ENCODE assay signal across 1 cellular context in genomic region chr19:13428352-13428751, GRCh38.
TF ChIP-seq lines count a peak whose summit lies in the region.

No MANE protein-coding gene starts in this region.

TF ChIP-seq in K562, 482 proteins besides CTCF, POLR2A, EP300 and RAD21 (continued from another document):
- TF ChIP-seq MIER1 (IDR thresholded peaks at IDR 0.05; ENCODE audit: low read depth) = no peak
- no peak for TF ChIP-seq NONO (IDR thresholded peaks at IDR 0.05; ENCODE audit: low read depth in 2 of 2, low read length in 1 of 2)
- no peak for TF ChIP-seq ELF2 (CRISPR knock-in tag; IDR thresholded peaks at IDR 0.05)
- no peak for TF ChIP-seq GATAD2A (IDR thresholded peaks at IDR 0.05)
- no peak for TF ChIP-seq HIVEP1 (CRISPR knock-in tag; IDR thresholded peaks at IDR 0.05)
- TF ChIP-seq, protein P1, sequence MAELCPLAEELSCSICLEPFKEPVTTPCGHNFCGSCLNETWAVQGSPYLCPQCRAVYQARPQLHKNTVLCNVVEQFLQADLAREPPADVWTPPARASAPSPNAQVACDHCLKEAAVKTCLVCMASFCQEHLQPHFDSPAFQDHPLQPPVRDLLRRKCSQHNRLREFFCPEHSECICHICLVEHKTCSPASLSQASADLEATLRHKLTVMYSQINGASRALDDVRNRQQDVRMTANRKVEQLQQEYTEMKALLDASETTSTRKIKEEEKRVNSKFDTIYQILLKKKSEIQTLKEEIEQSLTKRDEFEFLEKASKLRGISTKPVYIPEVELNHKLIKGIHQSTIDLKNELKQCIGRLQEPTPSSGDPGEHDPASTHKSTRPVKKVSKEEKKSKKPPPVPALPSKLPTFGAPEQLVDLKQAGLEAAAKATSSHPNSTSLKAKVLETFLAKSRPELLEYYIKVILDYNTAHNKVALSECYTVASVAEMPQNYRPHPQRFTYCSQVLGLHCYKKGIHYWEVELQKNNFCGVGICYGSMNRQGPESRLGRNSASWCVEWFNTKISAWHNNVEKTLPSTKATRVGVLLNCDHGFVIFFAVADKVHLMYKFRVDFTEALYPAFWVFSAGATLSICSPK (IDR thresholded peaks at IDR 0.05; ENCODE audit: borderline replicate concordance) = no peak
- TF ChIP-seq KDM1A (IDR thresholded peaks at IDR 0.05) = no peak
- TF ChIP-seq STAT5A (IDR thresholded peaks at IDR 0.05; ENCODE audit: borderline replicate concordance, low read length) = no peak
- TF ChIP-seq JUND (IDR thresholded peaks at IDR 0.05; ENCODE audit: borderline replicate concordance, low read depth, low read length) = 0 out of 2 replicates have a peak, but pooled peaks have one; percentile 5
- TF ChIP-seq JUND (tag; IDR thresholded peaks at IDR 0.05; ENCODE audit: borderline replicate concordance, low read depth, low read length) = no peak
- TF ChIP-seq CBFA2T3 (IDR thresholded peaks at IDR 0.05) = peak; percentile 29
- TF ChIP-seq TCF3 (CRISPR knock-in tag; IDR thresholded peaks at IDR 0.05) = peak; percentile 34; the same call in 1 of the 2 replicates
- no peak for TF ChIP-seq MCM3 (IDR thresholded peaks at IDR 0.05)
- no peak for TF ChIP-seq THAP12 (CRISPR knock-in tag; IDR thresholded peaks at IDR 0.05)
- no peak for TF ChIP-seq PRMT5 (CRISPR knock-in tag; IDR thresholded peaks at IDR 0.05)
- no peak for TF ChIP-seq CBX1 (IDR thresholded peaks at IDR 0.05; ENCODE audit: low read depth)
- TF ChIP-seq, protein P2, sequence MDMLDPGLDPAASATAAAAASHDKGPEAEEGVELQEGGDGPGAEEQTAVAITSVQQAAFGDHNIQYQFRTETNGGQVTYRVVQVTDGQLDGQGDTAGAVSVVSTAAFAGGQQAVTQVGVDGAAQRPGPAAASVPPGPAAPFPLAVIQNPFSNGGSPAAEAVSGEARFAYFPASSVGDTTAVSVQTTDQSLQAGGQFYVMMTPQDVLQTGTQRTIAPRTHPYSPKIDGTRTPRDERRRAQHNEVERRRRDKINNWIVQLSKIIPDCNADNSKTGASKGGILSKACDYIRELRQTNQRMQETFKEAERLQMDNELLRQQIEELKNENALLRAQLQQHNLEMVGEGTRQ (CRISPR knock-in tag; IDR thresholded peaks at IDR 0.05) = no peak
- peak; percentile 37; the same call in 1 of the 2 replicates for TF ChIP-seq ARID1B (IDR thresholded peaks at IDR 0.05)
- TF ChIP-seq TARDBP (IDR thresholded peaks at IDR 0.05) = no peak
- TF ChIP-seq RB1 (IDR thresholded peaks at IDR 0.05; ENCODE audit: low read depth) = 0 out of 2 replicates have a peak, but pooled peaks have one; percentile 17
- TF ChIP-seq ATF2 (CRISPR knock-in tag; IDR thresholded peaks at IDR 0.05) = no peak
- TF ChIP-seq, protein P3, sequence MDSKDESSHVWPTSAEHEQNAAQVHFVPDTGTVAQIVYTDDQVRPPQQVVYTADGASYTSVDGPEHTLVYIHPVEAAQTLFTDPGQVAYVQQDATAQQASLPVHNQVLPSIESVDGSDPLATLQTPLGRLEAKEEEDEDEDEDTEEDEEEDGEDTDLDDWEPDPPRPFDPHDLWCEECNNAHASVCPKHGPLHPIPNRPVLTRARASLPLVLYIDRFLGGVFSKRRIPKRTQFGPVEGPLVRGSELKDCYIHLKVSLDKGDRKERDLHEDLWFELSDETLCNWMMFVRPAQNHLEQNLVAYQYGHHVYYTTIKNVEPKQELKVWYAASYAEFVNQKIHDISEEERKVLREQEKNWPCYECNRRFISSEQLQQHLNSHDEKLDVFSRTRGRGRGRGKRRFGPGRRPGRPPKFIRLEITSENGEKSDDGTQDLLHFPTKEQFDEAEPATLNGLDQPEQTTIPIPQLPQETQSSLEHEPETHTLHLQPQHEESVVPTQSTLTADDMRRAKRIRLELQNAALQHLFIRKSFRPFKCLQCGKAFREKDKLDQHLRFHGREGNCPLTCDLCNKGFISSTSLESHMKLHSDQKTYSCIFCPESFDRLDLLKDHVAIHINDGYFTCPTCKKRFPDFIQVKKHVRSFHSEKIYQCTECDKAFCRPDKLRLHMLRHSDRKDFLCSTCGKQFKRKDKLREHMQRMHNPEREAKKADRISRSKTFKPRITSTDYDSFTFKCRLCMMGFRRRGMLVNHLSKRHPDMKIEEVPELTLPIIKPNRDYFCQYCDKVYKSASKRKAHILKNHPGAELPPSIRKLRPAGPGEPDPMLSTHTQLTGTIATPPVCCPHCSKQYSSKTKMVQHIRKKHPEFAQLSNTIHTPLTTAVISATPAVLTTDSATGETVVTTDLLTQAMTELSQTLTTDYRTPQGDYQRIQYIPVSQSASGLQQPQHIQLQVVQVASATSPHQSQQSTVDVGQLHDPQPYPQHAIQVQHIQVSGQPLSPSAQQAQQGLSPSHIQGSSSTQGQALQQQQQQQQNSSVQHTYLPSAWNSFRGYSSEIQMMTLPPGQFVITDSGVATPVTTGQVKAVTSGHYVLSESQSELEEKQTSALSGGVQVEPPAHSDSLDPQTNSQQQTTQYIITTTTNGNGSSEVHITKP (IDR thresholded peaks at IDR 0.05; ENCODE audit: partially characterized antibody) = no peak
- TF ChIP-seq ZNF175 (CRISPR knock-in tag; IDR thresholded peaks at IDR 0.05; ENCODE audit: low read depth) = no peak
- no peak for TF ChIP-seq LCOR (CRISPR knock-in tag; IDR thresholded peaks at IDR 0.05)
- no peak for TF ChIP-seq WHSC1 (IDR thresholded peaks at IDR 0.05; ENCODE audit: low read length)
- TF ChIP-seq JUNB (CRISPR knock-in tag; conservative IDR thresholded peaks at IDR 0.05) = no peak
